ENCODE assay signal across 28 cellular contexts in genomic region chr12:110343921-110344555, GRCh38. TPM values are rescaled to one million over a fixed set of nuclear protein-coding genes. Genes with fewer than 3 reads are reported as not detected.
A peak's percentile ranks its signal among the peaks of the same experiment; 100 is the strongest.
DNase-seq lines count a peak whose midpoint lies in the region; ATAC-seq, FAIRE-seq and TF ChIP-seq lines count a peak whose summit lies in the region.
"Had no signal": no experiment of that assay in that cellular context is flagged by ENCODE, and none has a peak within 500 bp of the region (broad histone marks: within the 10 kb centered on the region; RNA-seq: fewer than 3 reads in every experiment).

No MANE protein-coding gene starts in this region.

- no peak overlapping the region for H3K4me3 ChIP-seq in A673 (ENCODE audit: low read depth, low read length, poor library complexity, severe bottlenecking)
- no peak overlapping the region for H3K4me3 ChIP-seq in BLaER1
- no peak overlapping the region for H3K4me3 ChIP-seq in mammary epithelial cell (replicated peaks in 1 of 3; ENCODE audit: insufficient read depth in 1 of 3, low read depth in 2 of 3, low read length in 3 of 3)
- no peak overlapping the region for H3K4me3 ChIP-seq in keratinocyte (ENCODE audit: control insufficient read depth in 2 of 3, extremely low read depth in 1 of 3, insufficient read depth in 2 of 3, low read depth in 1 of 3, low read length in 3 of 3)
- H3K4me3 ChIP-seq in tibial artery, result no peak overlapping the region
- H3K4me3 ChIP-seq: upper lobe of right lung had no signal

- H3K27me3 ChIP-seq in A673 (replicated peaks; ENCODE audit: insufficient read depth, low read depth, low read length, poor library complexity) (no peaks in the 10 kb centered on the region), BLaER1 (no peaks in the 10 kb centered on the region), mammary epithelial cell (ENCODE audit: insufficient read depth, low read length) (no peaks in the 10 kb centered on the region), keratinocyte (ENCODE audit: control insufficient read depth, extremely low read depth, insufficient read depth, low read length) (no peaks in the 10 kb centered on the region), tibial artery (no peaks in the 10 kb centered on the region)
- H3K27me3 ChIP-seq: upper lobe of right lung had no signal

- 80% methylated on average over 7 of the region's 7 CpGs for WGBS in mammary epithelial cell (ENCODE audit: low coverage, missing lambda C conversion rate)

- intact Hi-C loops in A673 (cut with micrococcal nuclease; ENCODE audit: unreplicated experiment) (no loop called here), mammary epithelial cell (cut with micrococcal nuclease) (loop anchor here (5.0 kb wide), 1 partner anchor 42 kb away; no protein-coding TSS in a partner anchor), tibial artery (cut with DNase I; ENCODE audit: low total_unique reads) (no loop called here)

- peaks cover 56% of the 10 kb centered on the region for H3K79me2 ChIP-seq in mammary epithelial cell (ENCODE audit: insufficient read depth, low read length)
- H3K79me2 ChIP-seq in keratinocyte (ENCODE audit: control insufficient read depth, insufficient read depth, low read length), result peaks cover 17% of the 10 kb centered on the region

- dilution Hi-C loops in mammary epithelial cell (cut with HindIII; ENCODE audit: low sequenced_read_pairs) (no loop called here), keratinocyte (cut with MboI; ENCODE audit: extremely low pct_ligation_motif_present, low sequenced_read_pairs) (no loop called here)

- in situ Hi-C loops in mammary epithelial cell (cut with MboI; ENCODE audit: low sequenced_read_pairs in 2 of 2), result no loop called here

- H3K27ac ChIP-seq in A673 (ENCODE audit: low read depth, low read length, poor library complexity, severe bottlenecking), result peak overlapping the region; percentile 63
- H3K27ac ChIP-seq in BLaER1, result 0 out of 2 replicates have a peak overlapping the region, but pooled peaks have one; percentile 15
- H3K27ac ChIP-seq in mammary epithelial cell (ENCODE audit: insufficient read depth, low read depth, low read length), result peak overlapping the region; percentile 93
- H3K27ac ChIP-seq in keratinocyte (ENCODE audit: control insufficient read depth, insufficient read depth, low read length), result peak overlapping the region; percentile 89
- H3K27ac ChIP-seq in tibial artery, result no peak overlapping the region
- H3K27ac ChIP-seq: KMS-11, upper lobe of right lung had no signal

- H3K9ac ChIP-seq in BLaER1, result no peak overlapping the region
- peak overlapping the region; percentile 62 for H3K9ac ChIP-seq in mammary epithelial cell (ENCODE audit: insufficient read depth, low read length)
- no peak overlapping the region for H3K9ac ChIP-seq in keratinocyte (ENCODE audit: control insufficient read depth, extremely low read depth, insufficient read depth, low read length)
- H3K9ac ChIP-seq: KMS-11 had no signal

- CTCF ChIA-PET in A673 (lab: Charles Lee), result no interaction called here
- CTCF ChIA-PET in mammary epithelial cell (lab: Charles Lee; ENCODE audit: low non-redundant PET), result no interaction called here

- no peak for DNase-seq in A673 (ENCODE audit: low spot score)
- DNase-seq in mammary epithelial cell, result no peak
- no peak for DNase-seq in keratinocyte (ENCODE audit: low read depth, low spot score)
- no peak for DNase-seq in NCI-H345 (lab: John Stamatoyannopoulos, UW)
- DNase-seq in tibial artery, result no peak
- no peak for DNase-seq in NCI-H748 (lab: John Stamatoyannopoulos, UW; ENCODE audit: unreplicated experiment)
- DNase-seq: activated CD4-positive, alpha-beta T cell treated with anti-CD3 and anti-CD28 coated beads for 1 hour; activated naive CD8-positive, alpha-beta T cell treated with anti-CD3 and anti-CD28 coated beads, Interleukin-2, amount 10 ng/mL, durations not matched to agents 7 days and 5 days; cerebellar nuclear complex; effector CD4-positive, alpha-beta T cell; GDM1; hippocampal formation; immature natural killer cell; left ventricle myocardium superior; NCI-H1436 treated with DMSO at 0.1 percent for 48 hours; NCI-H2107; NCI-H446 treated with DMSO at 0.1 percent for 48 hours; SIG-M5; stimulated activated naive CD8-positive, alpha-beta T cell treated with anti-CD3 and anti-CD28 coated beads, Interleukin-15, amount 100 ng/mL, for 72 hours; SW 1271; upper lobe of right lung had no signal

- peaks cover 19% of the 10 kb centered on the region for H4K20me1 ChIP-seq in BLaER1
- no peaks in the 10 kb centered on the region for H4K20me1 ChIP-seq in mammary epithelial cell (ENCODE audit: insufficient read depth, low read length)
- no peaks in the 10 kb centered on the region for H4K20me1 ChIP-seq in keratinocyte (ENCODE audit: control insufficient read depth, extremely low read depth, insufficient read depth, low read length)

- no peak for ATAC-seq in GM18517 (IDR thresholded peaks at IDR 0.05; ENCODE audit: unreplicated experiment)
- ATAC-seq: esophagus mucosa; stimulated activated naive CD8-positive, alpha-beta T cell treated with anti-CD3 and anti-CD28 coated beads, Interleukin-15, amount 100 ng/mL, for 72 hours; upper lobe of right lung had no signal

- BruUV-seq in A673 (replicated peaks; lab: Mats Ljungman, UMichigan) (no TSS peak), mammary epithelial cell (replicated peaks; lab: Mats Ljungman, UMichigan) (no TSS peak)

- FAIRE-seq in keratinocyte (lab: Jason Lieb, UNC), result no peak
- FAIRE-seq: frontal cortex, H1, HTR-8/SVneo had no signal

- H3K36me3 ChIP-seq in A673 (ENCODE audit: insufficient read depth, low read length, poor library complexity, severe bottlenecking), result peaks cover 98% of the 10 kb centered on the region
- H3K36me3 ChIP-seq in BLaER1, result peaks cover 98% of the 10 kb centered on the region
- H3K36me3 ChIP-seq in mammary epithelial cell (ENCODE audit: insufficient read depth, low read length), result peaks cover 60% of the 10 kb centered on the region
- peaks cover 57 to 81% of the 10 kb centered on the region in 2 experiments for H3K36me3 ChIP-seq in keratinocyte (ENCODE audit: control insufficient read depth in 2 of 2, extremely low read depth in 1 of 2, insufficient read depth in 2 of 2, low read length in 2 of 2)
- H3K36me3 ChIP-seq in tibial artery, result peaks cover 99 to 100% (median 100%) of the 10 kb centered on the region in 3 donors

- H3K9me1 ChIP-seq in keratinocyte (ENCODE audit: control insufficient read depth, extremely low read depth, insufficient read depth, low read length), result no peaks in the 10 kb centered on the region

- POLR2A ChIA-PET in A673 (lab: Charles Lee; ENCODE audit: low non-redundant PET), result no interaction called here

- no peaks in the 10 kb centered on the region for H3K9me3 ChIP-seq in A673 (ENCODE audit: low read depth, low read length, poor library complexity, severe bottlenecking)
- H3K9me3 ChIP-seq in BLaER1, result no peaks in the 10 kb centered on the region
- H3K9me3 ChIP-seq in mammary epithelial cell (replicated peaks; ENCODE audit: insufficient read depth, low read length), result no peaks in the 10 kb centered on the region
- no peaks in the 10 kb centered on the region for H3K9me3 ChIP-seq in keratinocyte (ENCODE audit: control insufficient read depth, low read depth, low read length)
- no peaks in the 10 kb centered on the region for H3K9me3 ChIP-seq in tibial artery
- H3K9me3 ChIP-seq: upper lobe of right lung had no signal

- H2AFZ ChIP-seq in mammary epithelial cell (ENCODE audit: low read depth, low read length) (no peak overlapping the region), keratinocyte (ENCODE audit: control insufficient read depth, low read length) (no peak overlapping the region)

- 0 out of 2 replicates have a peak overlapping the region, but pooled peaks have one; percentile 74 for H3K4me2 ChIP-seq in BLaER1
- H3K4me2 ChIP-seq in mammary epithelial cell (ENCODE audit: insufficient read depth, low read depth, low read length), result no peak overlapping the region
- no peak overlapping the region for H3K4me2 ChIP-seq in keratinocyte (ENCODE audit: control insufficient read depth, extremely low read depth, insufficient read depth, low read depth, low read length)
- H3K4me2 ChIP-seq: KMS-11 had no signal

- H3K4me1 ChIP-seq in A673 (ENCODE audit: insufficient read depth, low read length, poor library complexity, severe bottlenecking) (peaks cover 22% of the 10 kb centered on the region), BLaER1 (peaks cover 54% of the 10 kb centered on the region), mammary epithelial cell (ENCODE audit: insufficient read depth, low read length) (peaks cover 47% of the 10 kb centered on the region), keratinocyte (ENCODE audit: control insufficient read depth, extremely low read depth, insufficient read depth, low read length) (peaks cover 38% of the 10 kb centered on the region), tibial artery (no peaks in the 10 kb centered on the region)
- H3K4me1 ChIP-seq: upper lobe of right lung had no signal

- TF ChIP-seq CTCF in A673 (conservative IDR thresholded peaks at IDR 0.05; ENCODE audit: low read depth, low read length) (no peak), mammary epithelial cell (conservative IDR thresholded peaks at IDR 0.05 in 1 of 2, IDR thresholded peaks at IDR 0.05 in 1 of 2; ENCODE audit: extremely low read depth in 1 of 2, insufficient read depth in 1 of 2, low read depth in 1 of 2, low read length in 2 of 2) (no peak), keratinocyte (optimal IDR thresholded peaks at IDR 0.05 in 1 of 3, IDR thresholded peaks at IDR 0.05 in 1 of 3, conservative IDR thresholded peaks at IDR 0.05 in 1 of 3; ENCODE audit: extremely low read depth in 1 of 3, insufficient read depth in 2 of 3, low read length in 3 of 3) (no peak), tibial artery (IDR thresholded peaks at IDR 0.05) (no peak)

RNA-seq across cellular contexts. Expression of gene ANAPC7, which starts 59.5 kb away (rescaled TPM):
- total RNA-seq in A673 (2021) (141 and 144 TPM in 2 replicates), mammary epithelial cell (10 to 100 TPM; 35.8 to 63.7 TPM)
- polyA plus RNA-seq in mammary epithelial cell (43.1 TPM), keratinocyte (49.4 to 68.2 TPM (median 52.8 TPM) in 3 replicates)
- polyA minus RNA-seq in mammary epithelial cell (90.0 TPM), keratinocyte (32.4 to 67.5 TPM (median 46.2 TPM) in 3 replicates)
- 39.5 TPM for polyA plus RNA-seq in keratinocyte (2011; ENCODE audit: low read depth)
- 31.8 and 40.1 TPM in 2 replicates for polyA plus RNA-seq in keratinocyte (2011; cell fraction: cytosol; rRNA removed)
- polyA plus RNA-seq in keratinocyte (2011; cell fraction: nucleus; rRNA removed), result 120 and 131 TPM in 2 replicates
- polyA plus RNA-seq in keratinocyte (2012; ENCODE audit: low replicate concordance), result 35.8 and 37.4 TPM in 2 replicates
- 27.4 TPM for polyA minus RNA-seq in keratinocyte (2011; cell fraction: cytosol; rRNA and poly(A)+ RNA removed)
- polyA minus RNA-seq in keratinocyte (2011; cell fraction: nucleus; rRNA and poly(A)+ RNA removed), result 24.5 and 52.6 TPM in 2 replicates

Comparison
In these comparisons a context has a peak if more than half of its experiments do, and no peak if none do; other contexts are left out.
1. H3K27ac ChIP-seq: peak in A673 (single experiment), BLaER1 (single experiment), mammary epithelial cell (single experiment) and keratinocyte (single experiment); none in tibial artery (0 of 2).